Comparison of ENCODE assay signal across 37 cellular contexts in the genomic region with DNA sequence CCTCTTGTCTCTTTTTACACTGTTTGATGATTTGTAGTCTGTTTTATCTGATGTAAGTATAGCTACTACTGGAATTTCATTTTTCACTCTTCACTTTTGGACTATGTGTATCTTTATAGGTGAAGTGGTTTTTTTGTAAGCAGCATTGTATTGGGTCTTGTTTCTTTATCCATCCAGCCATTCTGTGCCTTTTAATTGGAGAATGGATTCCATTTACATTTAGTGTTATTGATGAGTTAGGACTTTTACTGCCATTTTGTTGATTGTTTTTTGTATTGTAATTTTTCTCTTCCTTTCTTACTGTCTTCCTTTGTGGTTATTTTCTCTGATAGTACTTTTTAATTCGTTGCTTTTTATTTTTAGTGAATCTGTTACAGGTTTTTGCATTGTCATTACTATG. TPM values are rescaled to one million over a fixed set of nuclear protein-coding genes. Genes with fewer than 3 reads are reported as not detected.
A peak's percentile ranks its signal among the peaks of the same experiment; 100 is the strongest.
DNase-seq lines count a peak whose midpoint lies in the region; ATAC-seq, FAIRE-seq and TF ChIP-seq lines count a peak whose summit lies in the region.
"Had no signal": no experiment of that assay in that cellular context is flagged by ENCODE, and none has a peak within 500 bp of the region (broad histone marks: within the 10 kb centered on the region; RNA-seq: fewer than 3 reads in every experiment).

No MANE protein-coding gene starts in this region.

- H3K27ac ChIP-seq in A549 = no peak overlapping the region
- H3K27ac ChIP-seq in astrocyte (ENCODE audit: low read depth, low read length) = no peak overlapping the region
- H3K27ac ChIP-seq in K562 (ENCODE audit: extremely low read depth, low read depth, low read length) = no peak overlapping the region
- no peak overlapping the region for H3K27ac ChIP-seq in foreskin keratinocyte
- H3K27ac ChIP-seq: 22Rv1; BLaER1; BLaER1 treated with 17β-estradiol and CSF1 and Interleukin-3, amounts not matched to agents 10 nM and 100 nM; C4-2B had no signal

- no peak for ATAC-seq in A549
- ATAC-seq in T-helper 17 cell = no peak
- ATAC-seq in K562 = no peak
- no peak for ATAC-seq in activated CD4-positive, CD25-positive, alpha-beta regulatory T cell treated with anti-CD3 and anti-CD28 coated beads, Interleukin-2, amount 50 U/mL, for 24 hours
- ATAC-seq in foreskin keratinocyte = no peak
- ATAC-seq: CD8-positive, alpha-beta T cell had no signal

- no peaks in the 10 kb centered on the region for H3K9me1 ChIP-seq in K562 (ENCODE audit: control insufficient read depth, insufficient read depth, low read length)

- BruUV-seq in K562 (replicated peaks; lab: Mats Ljungman, UMichigan) = no TSS peak

- H3K27me3 ChIP-seq in astrocyte (ENCODE audit: insufficient read depth, low read length) = no peaks in the 10 kb centered on the region
- no peaks in the 10 kb centered on the region for H3K27me3 ChIP-seq in K562 (ENCODE audit: control insufficient read depth in 2 of 2, insufficient read depth in 2 of 2, low read length in 2 of 2)
- H3K27me3 ChIP-seq in foreskin keratinocyte = no peaks in the 10 kb centered on the region
- H3K27me3 ChIP-seq: BE2C; BLaER1; BLaER1 treated with 17β-estradiol and CSF1 and Interleukin-3, amounts not matched to agents 10 nM and 100 nM had no signal

- H3K4me1 Mint-ChIP-seq in T-helper 17 cell = peaks cover 7% of the 10 kb centered on the region
- H3K4me1 Mint-ChIP-seq in astrocyte (ENCODE audit: low read depth, unreplicated experiment) = peaks cover 4% of the 10 kb centered on the region

- TF ChIP-seq RAD21 in A549 (conservative IDR thresholded peaks at IDR 0.05 in 1 of 2, IDR thresholded peaks at IDR 0.05 in 1 of 2) = no peak
- TF ChIP-seq RAD21 in K562 (CRISPR knock-in tag; conservative IDR thresholded peaks at IDR 0.05 in 1 of 2, IDR thresholded peaks at IDR 0.05 in 1 of 2) = no peak

- no peaks in the 10 kb centered on the region for H4K20me1 ChIP-seq in astrocyte (ENCODE audit: insufficient read depth, low read length)
- H4K20me1 ChIP-seq in K562 (replicated peaks; ENCODE audit: control insufficient read depth, insufficient read depth, low read length) = no peaks in the 10 kb centered on the region
- H4K20me1 ChIP-seq: BLaER1 had no signal

- H3K4me1 ChIP-seq in A549 (no peaks in the 10 kb centered on the region), astrocyte (ENCODE audit: insufficient read depth, low read length) (no peaks in the 10 kb centered on the region), K562 (replicated peaks in 1 of 2; ENCODE audit: control insufficient read depth in 2 of 2, insufficient read depth in 2 of 2, low read length in 2 of 2) (no peaks in the 10 kb centered on the region; a peak in 1 of 5 replicates), foreskin keratinocyte (no peaks in the 10 kb centered on the region)
- H3K4me1 ChIP-seq: BE2C, BLaER1, Caco-2 had no signal

- H3K79me2 ChIP-seq in astrocyte (ENCODE audit: insufficient read depth, low read length) (no peaks in the 10 kb centered on the region), K562 (ENCODE audit: control insufficient read depth, insufficient read depth, low read length) (no peaks in the 10 kb centered on the region)

- peaks cover 8% of the 10 kb centered on the region for H3K9me3 Mint-ChIP-seq in astrocyte (ENCODE audit: unreplicated experiment)

- DNase-seq in A549 (ENCODE audit: low read depth in 1 of 2, low spot score in 1 of 2) (no peak), T-helper 17 cell (no peak), astrocyte (ENCODE audit: low read depth) (no peak), K562 (ENCODE audit: extremely low read depth in 1 of 4, low spot score in 3 of 4) (no peak), foreskin keratinocyte (no peak), DMS153 treated with DMSO at 0.1 percent for 48 hours (lab: John Stamatoyannopoulos, UW; ENCODE audit: unreplicated experiment) (no peak), AG20443 (ENCODE audit: low spot score) (no peak)
- DNase-seq: 8988T; ACHN; AML-193; BE2C; C1 segment of cervical spinal cord; Caco-2; Calu3; CD4-positive, alpha-beta memory T cell; CD4-positive, alpha-beta T cell; CD4-positive, CD25-positive, alpha-beta regulatory T cell; CD8-positive, alpha-beta memory T cell; CD8-positive, alpha-beta T cell; COR-L47; DMS 273 treated with DMSO at 0.1 percent for 48 hours; DMS153; DMS53; DMS79; DMS79 treated with DMSO at 0.1 percent for 48 hours; DND-41; EL had no signal

- FAIRE-seq in A549 (lab: Jason Lieb, UNC) (no peak), astrocyte (lab: Jason Lieb, UNC) (peak; percentile 39), K562 (lab: Jason Lieb, UNC) (no peak)
- FAIRE-seq: A204.1, D721Med, G401.6 had no signal

- TF ChIP-seq CTCF in A549 (IDR thresholded peaks at IDR 0.05) (no peak), astrocyte (IDR thresholded peaks at IDR 0.05; ENCODE audit: insufficient read depth, low read depth, low read length) (no peak), K562 (IDR thresholded peaks at IDR 0.05 in 2 of 3, conservative IDR thresholded peaks at IDR 0.05 in 1 of 3; ENCODE audit: insufficient read depth in 2 of 3, low read depth in 1 of 3, low read length in 3 of 3) (no peak), foreskin keratinocyte (conservative IDR thresholded peaks at IDR 0.05) (no peak)

- H3K4me3 ChIP-seq in A549 (no peak overlapping the region), astrocyte (ENCODE audit: insufficient read depth, low read depth, low read length) (no peak overlapping the region), K562 (no peak overlapping the region)
- H3K4me3 ChIP-seq: BLaER1; BLaER1 treated with 17β-estradiol and CSF1 and Interleukin-3, amounts not matched to agents 10 nM and 100 nM had no signal

- H3K4me2 ChIP-seq in A549 (no peak overlapping the region), astrocyte (ENCODE audit: low read length) (no peak overlapping the region), K562 (ENCODE audit: insufficient read depth, low read length) (no peak overlapping the region)
- H3K4me2 ChIP-seq: BLaER1; BLaER1 treated with 17β-estradiol and CSF1 and Interleukin-3, amounts not matched to agents 10 nM and 100 nM had no signal

- H3K36me3 Mint-ChIP-seq in T-helper 17 cell (ENCODE audit: low read depth) (peaks cover 5% of the 10 kb centered on the region), astrocyte (ENCODE audit: low read depth, unreplicated experiment) (peaks cover 8% of the 10 kb centered on the region)

- no peaks in the 10 kb centered on the region for H3K36me3 ChIP-seq in astrocyte (ENCODE audit: insufficient read depth, low read length)
- H3K36me3 ChIP-seq in K562 (ENCODE audit: control insufficient read depth, insufficient read depth, low read length) = no peaks in the 10 kb centered on the region
- H3K36me3 ChIP-seq: BE2C had no signal

- POLR2A ChIA-PET in A549 (lab: Yijun Ruan, JAX) = no interaction called here
- POLR2A ChIA-PET in K562 (lab: Yijun Ruan, JAX) = no interaction called here

- H3K9ac ChIP-seq in astrocyte (ENCODE audit: low read length) (no peak overlapping the region), K562 (ENCODE audit: insufficient read depth in 1 of 2, low read depth in 2 of 2, low read length in 2 of 2) (no peak overlapping the region)
- H3K9ac ChIP-seq: BLaER1; BLaER1 treated with 17β-estradiol and CSF1 and Interleukin-3, amounts not matched to agents 10 nM and 100 nM had no signal

- no peak overlapping the region for H3K4me3 Mint-ChIP-seq in T-helper 17 cell
- no peak overlapping the region for H3K4me3 Mint-ChIP-seq in astrocyte (ENCODE audit: unreplicated experiment)
- H3K4me3 Mint-ChIP-seq: B cell; CD14-positive monocyte; CD4-positive, alpha-beta T cell; CD4-positive, CD25-positive, alpha-beta regulatory T cell; CD8-positive, alpha-beta memory T cell; CD8-positive, alpha-beta T cell had no signal

- H3K27me3 Mint-ChIP-seq in T-helper 17 cell (no peaks in the 10 kb centered on the region), astrocyte (ENCODE audit: low read depth, unreplicated experiment) (no peaks in the 10 kb centered on the region)
- H3K27me3 Mint-ChIP-seq: B cell; CD4-positive, alpha-beta memory T cell; CD4-positive, alpha-beta T cell; CD4-positive, CD25-positive, alpha-beta regulatory T cell; CD8-positive, alpha-beta memory T cell had no signal

- no peak overlapping the region for H2AFZ ChIP-seq in astrocyte (ENCODE audit: low read depth, low read length)
- no peak overlapping the region for H2AFZ ChIP-seq in K562 (ENCODE audit: low read depth, low read length)

- H3K9me3 ChIP-seq in A549 = peaks cover 5% of the 10 kb centered on the region; the same call in 1 of the 3 replicates
- no peaks in the 10 kb centered on the region for H3K9me3 ChIP-seq in T-helper 17 cell (ENCODE audit: control insufficient read depth, low read length, poor library complexity, severe bottlenecking)
- no peaks in the 10 kb centered on the region for H3K9me3 ChIP-seq in astrocyte (ENCODE audit: insufficient read depth, low read depth, low read length)
- no peaks in the 10 kb centered on the region for H3K9me3 ChIP-seq in K562 (replicated peaks; ENCODE audit: control insufficient read depth, insufficient read depth, low read depth, low read length)
- H3K9me3 ChIP-seq: BE2C had no signal

- CTCF ChIA-PET in A549 (lab: Yijun Ruan, JAX) = interaction anchor here (0.6 to 3.7 kb wide), 2 partner anchors 11 to 12 kb away, joined by 4 to 22 read pairs; no protein-coding TSS in a partner anchor
- CTCF ChIA-PET in K562 (lab: Yijun Ruan, JAX; ENCODE audit: low intra/inter-chr PET ratio) = no interaction called here

- H3K27ac Mint-ChIP-seq in T-helper 17 cell = peak overlapping the region; percentile 14
- H3K27ac Mint-ChIP-seq in astrocyte (ENCODE audit: unreplicated experiment) = no peak overlapping the region
- H3K27ac Mint-ChIP-seq: B cell; CD4-positive, alpha-beta memory T cell; CD4-positive, alpha-beta T cell; CD4-positive, CD25-positive, alpha-beta regulatory T cell; CD8-positive, alpha-beta memory T cell; CD8-positive, alpha-beta T cell had no signal

- TF ChIP-seq POLR2A in A549 (IDR thresholded peaks at IDR 0.05; ENCODE audit: low read length) = no peak
- no peak for TF ChIP-seq POLR2A in K562 (conservative IDR thresholded peaks at IDR 0.05)

- TF ChIP-seq EP300 in A549 (IDR thresholded peaks at IDR 0.05) (no peak), K562 (IDR thresholded peaks at IDR 0.05; ENCODE audit: low read length) (no peak)

- intact Hi-C loops in K562 (cut with micrococcal nuclease) = no loop called here

- in situ Hi-C loops in K562 (cut with MboI) = no loop called here

- 84% methylated on average over 1 of the region's 1 CpG for WGBS in A549 (ENCODE audit: missing lambda C conversion rate)
- 0% methylated on average over 1 of the region's 1 CpG for WGBS in K562 (ENCODE audit: insufficient coverage, low coverage, missing lambda C conversion rate)

RNA-seq across cellular contexts. Expression of a gene that starts 54.5 kb away (rescaled TPM):
- polyA plus RNA-seq in A549 (2011; rRNA removed) (100 and 102 TPM in 2 replicates), A549 (2017; fragmentation: RNase III; extraction: RNeasy Plus Mini Kit Qiagen cat#74134 plus additional on column Dnase treatment) (39.0 to 46.2 TPM (median 44.5 TPM) in 3 replicates), K562 (2011; rRNA removed) (16.5 and 18.9 TPM in 2 replicates), K562 (2014; fragmentation: Illumina TruSeq; extraction: Trizol) (14.7 and 15.7 TPM in 2 replicates), K562 (2014; fragmentation: Nextera tagmentation; extraction: Ambion mirVana) (10 to 100 TPM; 33.2 to 35.8 TPM), K562 (2014; rRNA removed) (10.5 and 12.7 TPM in 2 replicates), foreskin keratinocyte (16.1 and 17.6 TPM in 2 replicates)
- polyA plus RNA-seq in A549 (2012; cell fraction: cytosol; rRNA removed) = 17.0 and 18.0 TPM in 2 replicates
- 10.5 and 11.5 TPM in 2 replicates for polyA plus RNA-seq in A549 (2012; cell fraction: nucleus; rRNA removed)
- polyA minus RNA-seq in A549 (2011; rRNA and poly(A)+ RNA removed) = 96.6 and 97.9 TPM in 2 replicates
- total RNA-seq in T-helper 17 cell (10 to 100 TPM; 50.8 to 55.4 TPM), astrocyte (44.2 and 49.9 TPM in 2 replicates), K562 (2014; rRNA removed) (14.1 and 16.8 TPM in 2 replicates), K562 (2014; rRNA removed; fragmentation: Illumina TruSeq; extraction: Trizol) (19.8 and 22.0 TPM in 2 replicates), K562 (2015; rRNA removed; fragmentation: Illumina TruSeq; extraction: Trizol) (18.4 and 20.3 TPM in 2 replicates), K562 (2021) (14.8 and 18.2 TPM in 2 replicates), foreskin keratinocyte (35.1 and 35.7 TPM in 2 replicates)
- 15.2 and 26.2 TPM in 2 replicates for total RNA-seq in K562 (2011; cell fraction: chromatin; rRNA removed; ENCODE audit: low replicate concordance)
- 16.5 and 18.6 TPM in 2 replicates for total RNA-seq in K562 (2011; cell fraction: nucleolus; rRNA removed)
- total RNA-seq in K562 (2011; cell fraction: nucleoplasm; rRNA removed) = 25.7 and 28.9 TPM in 2 replicates
- polyA plus RNA-seq in K562 (2011; cell fraction: cytosol; rRNA removed) = 7.7 and 8.4 TPM in 2 replicates
- 7.1 and 9.1 TPM in 2 replicates for polyA plus RNA-seq in K562 (2011; cell fraction: nucleus; rRNA removed)
- polyA plus RNA-seq in K562 (2012) = 16.4 and 18.0 TPM in 2 replicates
- polyA minus RNA-seq in K562 (2011; rRNA and poly(A)+ RNA removed) = 33.9 and 36.3 TPM in 2 replicates
- polyA minus RNA-seq in K562 (2011; cell fraction: cytosol; rRNA and poly(A)+ RNA removed) = 6.8 and 10.6 TPM in 2 replicates
- 14.9 and 23.3 TPM in 2 replicates for polyA minus RNA-seq in K562 (2011; cell fraction: nucleus; rRNA and poly(A)+ RNA removed)
